Comparison of ENCODE assay signal across 1 cellular context in genomic region chr10:6035926-6036575, GRCh38.
TF ChIP-seq lines count a peak whose summit lies in the region.

No MANE protein-coding gene starts in this region.

TF ChIP-seq in K562, 482 proteins besides CTCF, POLR2A, EP300 and RAD21:
- TF ChIP-seq PBX2 (CRISPR knock-in tag; IDR thresholded peaks at IDR 0.05; ENCODE audit: low read depth), result no peak
- TF ChIP-seq PBX2 (tag; conservative IDR thresholded peaks at IDR 0.05; ENCODE audit: low read depth), result 0 out of 2 replicates have a peak, but pooled peaks have one; percentile 16
- TF ChIP-seq NCOA1 (IDR thresholded peaks at IDR 0.05; ENCODE audit: low read depth), result no peak
